16 cellular contexts compared by ENCODE assay signal in the genomic region with DNA sequence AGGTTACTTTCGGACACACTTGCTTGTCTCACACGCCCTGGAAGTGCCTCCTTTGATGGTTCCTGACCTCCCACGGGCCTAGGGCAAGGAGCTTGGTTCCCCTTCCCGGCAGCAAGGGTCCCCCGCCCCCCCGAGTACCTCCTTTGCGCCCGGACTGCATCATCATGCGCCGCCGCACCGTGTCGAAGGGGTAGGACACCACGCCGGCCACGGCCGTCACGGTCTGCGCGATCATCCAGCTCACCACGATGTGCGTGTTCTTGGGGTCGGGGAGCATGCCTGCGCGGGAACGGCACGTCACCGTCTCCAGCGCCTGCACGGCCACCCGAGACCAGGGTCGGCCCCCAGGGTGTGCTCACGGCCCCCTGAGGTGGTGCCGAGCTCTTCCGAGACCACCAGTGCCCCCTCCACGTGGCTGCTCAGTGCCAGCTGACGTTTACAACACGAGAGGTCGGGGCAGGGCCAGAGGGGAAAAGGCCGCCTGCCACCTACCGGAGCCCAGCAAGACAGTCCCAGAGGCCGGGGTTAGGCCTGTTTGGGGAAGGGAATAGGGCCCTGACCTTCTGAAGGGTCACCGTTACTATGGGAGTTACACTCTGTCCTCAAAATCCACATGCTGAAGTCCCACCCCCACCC. TPM values are rescaled to one million over a fixed set of nuclear protein-coding genes. Genes with fewer than 3 reads are reported as not detected.
DNase-seq lines count a peak whose midpoint lies in the region; ATAC-seq and TF ChIP-seq lines count a peak whose summit lies in the region.
"Had no signal": no experiment of that assay in that cellular context is flagged by ENCODE, and none has a peak within 500 bp of the region (broad histone marks: within the 10 kb centered on the region; RNA-seq: fewer than 3 reads in every experiment).

No MANE protein-coding gene starts in this region.

- peaks cover 27% of the 10 kb centered on the region for H3K4me1 Mint-ChIP-seq in activated naive CD8-positive, alpha-beta T cell treated with anti-CD3 and anti-CD28 coated beads for 36 hours

- peaks cover 81% of the 10 kb centered on the region for H3K36me3 Mint-ChIP-seq in activated naive CD8-positive, alpha-beta T cell treated with anti-CD3 and anti-CD28 coated beads for 36 hours

- TF ChIP-seq CTCF in lower lobe of right lung (IDR thresholded peaks at IDR 0.05): no peak

- H3K27me3 ChIP-seq in lower lobe of right lung (ENCODE audit: low read depth) (no peaks in the 10 kb centered on the region), aorta (ENCODE audit: control insufficient read depth in 1 of 2, insufficient read depth in 2 of 2, low read length in 1 of 2) (no peaks in the 10 kb centered on the region)
- H3K27me3 ChIP-seq: BLaER1 had no signal

- H3K27me3 Mint-ChIP-seq in activated naive CD8-positive, alpha-beta T cell treated with anti-CD3 and anti-CD28 coated beads for 36 hours: peaks cover 2% of the 10 kb centered on the region
- H3K27me3 Mint-ChIP-seq: activated CD4-positive, alpha-beta T cell treated with anti-CD3 and anti-CD28 coated beads for 36 hours had no signal

- H3K9me3 ChIP-seq in lower lobe of right lung (no peaks in the 10 kb centered on the region), aorta (ENCODE audit: control insufficient read depth, low read length) (no peaks in the 10 kb centered on the region)
- H3K9me3 ChIP-seq: BLaER1 had no signal

- ATAC-seq in lower lobe of right lung: no peak
- ATAC-seq in aorta (ENCODE audit: low FRiP score): no peak
- no peak for ATAC-seq in GM21529 (IDR thresholded peaks at IDR 0.05; ENCODE audit: unreplicated experiment)
- ATAC-seq: activated CD4-positive, alpha-beta T cell treated with anti-CD3 and anti-CD28 coated beads for 36 hours had no signal

- H3K27ac ChIP-seq in lower lobe of right lung (no peak overlapping the region), aorta (ENCODE audit: low read depth in 1 of 2, low read length in 2 of 2) (no peak overlapping the region)
- H3K27ac ChIP-seq: BLaER1, parathyroid adenoma had no signal

- peaks cover 32% of the 10 kb centered on the region for H3K4me1 ChIP-seq in lower lobe of right lung
- no peaks in the 10 kb centered on the region for H3K4me1 ChIP-seq in aorta (ENCODE audit: control insufficient read depth in 1 of 2, insufficient read depth in 2 of 2, low read length in 2 of 2)
- H3K4me1 ChIP-seq: parathyroid adenoma had no signal

- 94 to 95% methylated on average over 43 of the region's 43 CpGs for WGBS in aorta, 2 donors

- intact Hi-C loops in lower lobe of right lung (cut with DNase I) (no loop called here), aorta (cut with DNase I) (no loop called here)

- H3K4me3 ChIP-seq in lower lobe of right lung: no peak overlapping the region
- no peak overlapping the region for H3K4me3 ChIP-seq in aorta (ENCODE audit: low read length in 2 of 2)
- H3K4me3 ChIP-seq: BLaER1 had no signal

- H3K27ac Mint-ChIP-seq in activated naive CD8-positive, alpha-beta T cell treated with anti-CD3 and anti-CD28 coated beads for 36 hours: peak overlapping the region; percentile 65
- H3K27ac Mint-ChIP-seq: activated CD4-positive, alpha-beta T cell treated with anti-CD3 and anti-CD28 coated beads for 36 hours had no signal

- peaks cover 82% of the 10 kb centered on the region for H3K36me3 ChIP-seq in lower lobe of right lung
- peaks cover 0 to 20% of the 10 kb centered on the region in 2 donors for H3K36me3 ChIP-seq in aorta (ENCODE audit: control insufficient read depth in 1 of 2, insufficient read depth in 2 of 2, low read length in 1 of 2)

- peak; percentile 19 for DNase-seq in stimulated activated CD4-positive, alpha-beta T cell treated with anti-CD3 and anti-CD28 coated beads, Interleukin-15, amount 100 ng/mL, for 24 hours
- DNase-seq in stimulated activated CD4-positive, alpha-beta T cell treated with anti-CD3 and anti-CD28 coated beads, Interleukin-4, amount 100 ng/mL, for 1 hour: no peak
- DNase-seq in activated naive CD8-positive, alpha-beta T cell treated with anti-CD3 and anti-CD28 coated beads for 36 hours: no peak
- peak; percentile 44 for DNase-seq in lower lobe of right lung
- peak; percentile 50 to 80 for DNase-seq in aorta
- no peak for DNase-seq in stimulated activated naive CD4-positive, alpha-beta T cell treated with Interleukin-2 at 50 U/mL for 16 hours (lab: John Stamatoyannopoulos, UW)
- DNase-seq in AG08395 (ENCODE audit: low spot score): no peak
- DNase-seq: activated CD4-positive, alpha-beta T cell treated with anti-CD3 and anti-CD28 coated beads for 36 hours; central memory CD4-positive, alpha-beta T cell; DMS79 treated with DMSO at 0.1 percent for 48 hours; NCI-H1930; NCI-H524; T-helper 2 cell had no signal

- H3K9me3 Mint-ChIP-seq in activated naive CD8-positive, alpha-beta T cell treated with anti-CD3 and anti-CD28 coated beads for 36 hours: no peaks in the 10 kb centered on the region

- H3K4me3 Mint-ChIP-seq in activated naive CD8-positive, alpha-beta T cell treated with anti-CD3 and anti-CD28 coated beads for 36 hours: peak overlapping the region; percentile 45

RNA-seq across cellular contexts. Expression of a gene that starts 4.7 kb away (rescaled TPM):
- 100 to 1,000 TPM; 358 to 372 TPM for total RNA-seq in activated naive CD8-positive, alpha-beta T cell treated with anti-CD3 and anti-CD28 coated beads for 36 hours
- 335 TPM for total RNA-seq in lower lobe of right lung
- total RNA-seq in aorta: 100 to 1,000 TPM; 207 to 212 TPM
- 100 to 1,000 TPM; 316 to 348 TPM for polyA plus RNA-seq in aorta

RNA-seq across cellular contexts. Expression of a gene that starts 50.7 kb away (rescaled TPM):
- under 1 TPM in 1 of 2 experiments, not detected in 1; 0.29 TPM for total RNA-seq in activated naive CD8-positive, alpha-beta T cell treated with anti-CD3 and anti-CD28 coated beads for 36 hours
- total RNA-seq in lower lobe of right lung (59.9 TPM), aorta (10 to 100 TPM in 1 of 2 donors, 1 to 10 TPM in 1; 6.3 to 21.9 TPM)
- under 1 TPM in 1 of 2 donors, not detected in 1; 0.95 TPM for polyA plus RNA-seq in aorta

Comparison
In these comparisons a context has a peak if more than half of its experiments do, and no peak if none do; other contexts are left out.
1. DNase-seq: peak in stimulated activated CD4-positive, alpha-beta T cell treated with anti-CD3 and anti-CD28 coated beads, Interleukin-15, amount 100 ng/mL, for 24 hours (single experiment), lower lobe of right lung (single experiment) and aorta (2 of 2); none in stimulated activated CD4-positive, alpha-beta T cell treated with anti-CD3 and anti-CD28 coated beads, Interleukin-4, amount 100 ng/mL, for 1 hour (single experiment), activated naive CD8-positive, alpha-beta T cell treated with anti-CD3 and anti-CD28 coated beads for 36 hours (single experiment), stimulated activated naive CD4-positive, alpha-beta T cell treated with Interleukin-2 at 50 U/mL for 16 hours (single experiment) and AG08395 (single experiment).
2. RNA of a gene that starts 50.7 kb away (total RNA-seq): 59.9 TPM in lower lobe of right lung (single experiment) and 6.3 to 21.9 TPM in aorta; 0.29 TPM in activated naive CD8-positive, alpha-beta T cell treated with anti-CD3 and anti-CD28 coated beads for 36 hours; every median in the first group is over 4 times any median in the second.